ENCODE assay signal across 2 cellular contexts in the genomic region with DNA sequence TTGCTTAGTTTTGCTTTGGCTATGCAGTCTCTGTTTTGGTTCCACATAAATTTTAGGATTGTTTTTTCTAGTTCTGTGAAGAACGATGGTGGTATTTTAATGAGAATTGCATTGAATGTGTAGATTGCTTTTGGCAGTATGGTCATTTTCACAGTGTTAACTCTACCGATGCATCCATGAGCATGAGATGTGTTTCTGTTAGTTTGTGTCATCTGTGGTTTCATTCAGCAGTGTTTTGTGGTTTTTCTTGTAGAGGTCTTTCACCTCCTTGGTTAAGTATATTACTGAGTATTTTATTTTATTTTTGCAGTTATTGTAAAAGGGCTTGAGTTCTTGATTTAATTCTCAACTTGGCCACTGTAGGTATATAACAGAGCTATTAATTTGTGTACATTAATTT.
TF ChIP-seq lines count a peak whose summit lies in the region.

No MANE protein-coding gene starts in this region.

TF ChIP-seq in HepG2, 621 proteins besides CTCF, POLR2A, EP300 and RAD21:
- TF ChIP-seq ZNF530 (CRISPR knock-in tag; IDR thresholded peaks at IDR 0.05; ENCODE audit: low read depth), result no peak
- TF ChIP-seq ZFP1 (CRISPR knock-in tag; IDR thresholded peaks at IDR 0.05), result no peak
- TF ChIP-seq ZNF230 (CRISPR knock-in tag; IDR thresholded peaks at IDR 0.05), result no peak
- TF ChIP-seq, protein P1, sequence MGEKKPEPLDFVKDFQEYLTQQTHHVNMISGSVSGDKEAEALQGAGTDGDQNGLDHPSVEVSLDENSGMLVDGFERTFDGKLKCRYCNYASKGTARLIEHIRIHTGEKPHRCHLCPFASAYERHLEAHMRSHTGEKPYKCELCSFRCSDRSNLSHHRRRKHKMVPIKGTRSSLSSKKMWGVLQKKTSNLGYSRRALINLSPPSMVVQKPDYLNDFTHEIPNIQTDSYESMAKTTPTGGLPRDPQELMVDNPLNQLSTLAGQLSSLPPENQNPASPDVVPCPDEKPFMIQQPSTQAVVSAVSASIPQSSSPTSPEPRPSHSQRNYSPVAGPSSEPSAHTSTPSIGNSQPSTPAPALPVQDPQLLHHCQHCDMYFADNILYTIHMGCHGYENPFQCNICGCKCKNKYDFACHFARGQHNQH (CRISPR knock-in tag; IDR thresholded peaks at IDR 0.05), result no peak
- TF ChIP-seq TAF15 (IDR thresholded peaks at IDR 0.05; ENCODE audit: low read depth, low read length, poor library complexity, severe bottlenecking), result no peak
- TF ChIP-seq TBL1XR1 (IDR thresholded peaks at IDR 0.05; ENCODE audit: borderline replicate concordance, low read length, partially characterized antibody), result no peak
- no peak for TF ChIP-seq TCF12 (IDR thresholded peaks at IDR 0.05)
- TF ChIP-seq TCF12 (CRISPR knock-in tag; IDR thresholded peaks at IDR 0.05), result no peak
- TF ChIP-seq ZNF562 (CRISPR knock-in tag; IDR thresholded peaks at IDR 0.05; ENCODE audit: borderline replicate concordance), result no peak
- no peak for TF ChIP-seq KDM6A (CRISPR knock-in tag; IDR thresholded peaks at IDR 0.05; ENCODE audit: low read depth)
- TF ChIP-seq SIN3A (IDR thresholded peaks at IDR 0.05; ENCODE audit: borderline replicate concordance, low read depth, low read length), result no peak

TF ChIP-seq in GM12878, 131 proteins besides CTCF, POLR2A, EP300 and RAD21:
- no peak for TF ChIP-seq ATF7 (IDR thresholded peaks at IDR 0.05; ENCODE audit: low read depth)
- no peak for TF ChIP-seq IKZF2 (IDR thresholded peaks at IDR 0.05)
- no peak for TF ChIP-seq EZH2 (IDR thresholded peaks at IDR 0.05; ENCODE audit: borderline replicate concordance, control insufficient read depth, low read depth, low read length)
- TF ChIP-seq, protein P2, sequence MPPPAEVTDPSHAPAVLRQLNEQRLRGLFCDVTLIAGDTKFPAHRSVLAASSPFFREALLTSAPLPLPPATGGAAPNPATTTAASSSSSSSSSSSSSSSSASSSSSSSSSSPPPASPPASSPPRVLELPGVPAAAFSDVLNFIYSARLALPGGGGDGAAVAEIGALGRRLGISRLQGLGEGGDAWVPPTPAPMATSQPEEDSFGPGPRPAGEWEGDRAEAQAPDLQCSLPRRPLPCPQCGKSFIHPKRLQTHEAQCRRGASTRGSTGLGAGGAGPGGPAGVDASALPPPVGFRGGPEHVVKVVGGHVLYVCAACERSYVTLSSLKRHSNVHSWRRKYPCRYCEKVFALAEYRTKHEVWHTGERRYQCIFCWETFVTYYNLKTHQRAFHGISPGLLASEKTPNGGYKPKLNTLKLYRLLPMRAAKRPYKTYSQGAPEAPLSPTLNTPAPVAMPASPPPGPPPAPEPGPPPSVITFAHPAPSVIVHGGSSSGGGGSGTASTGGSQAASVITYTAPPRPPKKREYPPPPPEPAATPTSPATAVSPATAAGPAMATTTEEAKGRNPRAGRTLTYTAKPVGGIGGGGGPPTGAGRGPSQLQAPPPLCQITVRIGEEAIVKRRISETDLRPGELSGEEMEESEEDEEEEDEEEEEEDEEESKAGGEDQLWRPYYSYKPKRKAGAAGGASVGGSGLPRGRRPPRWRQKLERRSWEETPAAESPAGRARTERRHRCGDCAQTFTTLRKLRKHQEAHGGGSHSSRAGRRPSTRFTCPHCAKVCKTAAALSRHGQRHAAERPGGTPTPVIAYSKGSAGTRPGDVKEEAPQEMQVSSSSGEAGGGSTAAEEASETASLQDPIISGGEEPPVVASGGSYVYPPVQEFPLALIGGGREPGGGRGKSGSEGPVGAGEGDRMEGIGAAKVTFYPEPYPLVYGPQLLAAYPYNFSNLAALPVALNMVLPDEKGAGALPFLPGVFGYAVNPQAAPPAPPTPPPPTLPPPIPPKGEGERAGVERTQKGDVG (CRISPR knock-in tag; IDR thresholded peaks at IDR 0.05), result no peak
- peak; percentile 28; the same call in 1 of the 2 replicates for TF ChIP-seq RUNX3 (IDR thresholded peaks at IDR 0.05; ENCODE audit: low read length)
- no peak for TF ChIP-seq NR2C1 (IDR thresholded peaks at IDR 0.05)
- TF ChIP-seq, protein P3, sequence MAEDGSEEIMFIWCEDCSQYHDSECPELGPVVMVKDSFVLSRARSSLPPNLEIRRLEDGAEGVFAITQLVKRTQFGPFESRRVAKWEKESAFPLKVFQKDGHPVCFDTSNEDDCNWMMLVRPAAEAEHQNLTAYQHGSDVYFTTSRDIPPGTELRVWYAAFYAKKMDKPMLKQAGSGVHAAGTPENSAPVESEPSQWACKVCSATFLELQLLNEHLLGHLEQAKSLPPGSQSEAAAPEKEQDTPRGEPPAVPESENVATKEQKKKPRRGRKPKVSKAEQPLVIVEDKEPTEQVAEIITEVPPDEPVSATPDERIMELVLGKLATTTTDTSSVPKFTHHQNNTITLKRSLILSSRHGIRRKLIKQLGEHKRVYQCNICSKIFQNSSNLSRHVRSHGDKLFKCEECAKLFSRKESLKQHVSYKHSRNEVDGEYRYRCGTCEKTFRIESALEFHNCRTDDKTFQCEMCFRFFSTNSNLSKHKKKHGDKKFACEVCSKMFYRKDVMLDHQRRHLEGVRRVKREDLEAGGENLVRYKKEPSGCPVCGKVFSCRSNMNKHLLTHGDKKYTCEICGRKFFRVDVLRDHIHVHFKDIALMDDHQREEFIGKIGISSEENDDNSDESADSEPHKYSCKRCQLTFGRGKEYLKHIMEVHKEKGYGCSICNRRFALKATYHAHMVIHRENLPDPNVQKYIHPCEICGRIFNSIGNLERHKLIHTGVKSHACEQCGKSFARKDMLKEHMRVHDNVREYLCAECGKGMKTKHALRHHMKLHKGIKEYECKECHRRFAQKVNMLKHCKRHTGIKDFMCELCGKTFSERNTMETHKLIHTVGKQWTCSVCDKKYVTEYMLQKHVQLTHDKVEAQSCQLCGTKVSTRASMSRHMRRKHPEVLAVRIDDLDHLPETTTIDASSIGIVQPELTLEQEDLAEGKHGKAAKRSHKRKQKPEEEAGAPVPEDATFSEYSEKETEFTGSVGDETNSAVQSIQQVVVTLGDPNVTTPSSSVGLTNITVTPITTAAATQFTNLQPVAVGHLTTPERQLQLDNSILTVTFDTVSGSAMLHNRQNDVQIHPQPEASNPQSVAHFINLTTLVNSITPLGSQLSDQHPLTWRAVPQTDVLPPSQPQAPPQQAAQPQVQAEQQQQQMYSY (CRISPR knock-in tag; IDR thresholded peaks at IDR 0.05), result no peak
